In genomic region chr9:7094576-7094975, GRCh38 we compare ENCODE assay signal across 22 cellular contexts.
DNase-seq lines count a peak whose midpoint lies in the region; ATAC-seq lines count a peak whose summit lies in the region.
"Had no signal": no experiment of that assay in that cellular context is flagged by ENCODE, and none has a peak within 500 bp of the region (broad histone marks: within the 10 kb centered on the region; RNA-seq: fewer than 3 reads in every experiment).

No MANE protein-coding gene starts in this region.

- peak overlapping the region; percentile 28 for H3K27ac Mint-ChIP-seq in memory B cell
- H3K27ac Mint-ChIP-seq: activated naive CD8-positive, alpha-beta T cell treated with anti-CD3 and anti-CD28 coated beads, Interleukin-2, amount 50 U/mL, for 24 hours; mesothelial cell of epicardium; T-helper 1 cell treated with Interleukin-12 subunit alpha and Interleukin-12 subunit beta and Interleukin-4 antibody, amounts not matched to agents 30 μg/mL and 1 μg/mL, for 36 hours had no signal

- H3K36me3 Mint-ChIP-seq in memory B cell = peaks cover 47% of the 10 kb centered on the region

- no peak for DNase-seq in memory B cell (ENCODE audit: low spot score in 2 of 2)
- no peak for DNase-seq in H4 (ENCODE audit: low spot score)
- no peak for DNase-seq in AG08396 (ENCODE audit: low spot score)
- DNase-seq in DMS79 treated with DMSO at 0.1 percent for 48 hours (lab: John Stamatoyannopoulos, UW) = no peak
- DNase-seq: activated CD4-positive, alpha-beta T cell treated with anti-CD3 and anti-CD28 coated beads for 4 hours; activated gamma-delta T cell; activated naive CD8-positive, alpha-beta T cell treated with anti-CD3 and anti-CD28 coated beads, Interleukin-2, amount 50 U/mL, for 24 hours; activated T-cell treated with anti-CD3 and anti-CD28 coated beads, Interleukin-2, amount 50 U/mL, for 1 hour; AML-193; CD8-positive, alpha-beta memory T cell; KG1; left ventricle myocardium superior; naive thymus-derived CD4-positive, alpha-beta T cell; NCI-H510A; stimulated activated naive CD8-positive, alpha-beta T cell treated with anti-CD3 and anti-CD28 coated beads, Interleukin-15, Interleukin-2, amounts not matched to agents 100 U/mL and 50 U/mL, for 24 hours had no signal

- H3K27me3 Mint-ChIP-seq in memory B cell = no peaks in the 10 kb centered on the region
- H3K27me3 Mint-ChIP-seq: activated naive CD8-positive, alpha-beta T cell treated with anti-CD3 and anti-CD28 coated beads, Interleukin-2, amount 50 U/mL, for 24 hours; CD8-positive, alpha-beta memory T cell; central memory CD8-positive, alpha-beta T cell; naive thymus-derived CD4-positive, alpha-beta T cell had no signal

- ATAC-seq in GM18858 (IDR thresholded peaks at IDR 0.05; ENCODE audit: unreplicated experiment) = peak; percentile 9
- peak; percentile 19 for ATAC-seq in GM21576 (IDR thresholded peaks at IDR 0.05; ENCODE audit: unreplicated experiment)
- peak; percentile 6 for ATAC-seq in HG03432 (IDR thresholded peaks at IDR 0.05; ENCODE audit: unreplicated experiment)
- no peak for ATAC-seq in memory B cell (ENCODE audit: low read depth)
- no peak for ATAC-seq in GM19023 (IDR thresholded peaks at IDR 0.05; ENCODE audit: unreplicated experiment)
- ATAC-seq: activated naive CD8-positive, alpha-beta T cell treated with anti-CD3 and anti-CD28 coated beads, Interleukin-2, amount 50 U/mL, for 24 hours; left ventricle myocardium superior; stimulated activated naive CD8-positive, alpha-beta T cell treated with anti-CD3 and anti-CD28 coated beads, Interleukin-15, Interleukin-2, amounts not matched to agents 100 U/mL and 50 U/mL, for 24 hours had no signal

- no peak overlapping the region for H3K4me3 Mint-ChIP-seq in memory B cell
- H3K4me3 Mint-ChIP-seq: activated naive CD8-positive, alpha-beta T cell treated with anti-CD3 and anti-CD28 coated beads, Interleukin-2, amount 50 U/mL, for 24 hours; CD8-positive, alpha-beta memory T cell; central memory CD8-positive, alpha-beta T cell; mesothelial cell of epicardium; naive thymus-derived CD4-positive, alpha-beta T cell; T-helper 1 cell treated with Interleukin-12 subunit alpha and Interleukin-12 subunit beta and Interleukin-4 antibody, amounts not matched to agents 30 μg/mL and 1 μg/mL, for 36 hours had no signal

- peaks cover 16% of the 10 kb centered on the region for H3K4me1 Mint-ChIP-seq in memory B cell
- H3K4me1 Mint-ChIP-seq: activated naive CD8-positive, alpha-beta T cell treated with anti-CD3 and anti-CD28 coated beads, Interleukin-2, amount 50 U/mL, for 24 hours had no signal

- peaks cover 3% of the 10 kb centered on the region for H3K9me3 Mint-ChIP-seq in memory B cell
- H3K9me3 Mint-ChIP-seq: central memory CD8-positive, alpha-beta T cell had no signal

Comparison
In these comparisons a context has a peak if more than half of its experiments do, and no peak if none do; other contexts are left out.
1. ATAC-seq: peak in GM18858 (single experiment), GM21576 (single experiment) and HG03432 (single experiment); none in memory B cell (single experiment) and GM19023 (single experiment).